Comparison of ENCODE assay signal across 13 cellular contexts in genomic region chr15:90202929-90203328, GRCh38. TPM values are rescaled to one million over a fixed set of nuclear protein-coding genes. Genes with fewer than 3 reads are reported as not detected.
DNase-seq lines count a peak whose midpoint lies in the region; ATAC-seq and TF ChIP-seq lines count a peak whose summit lies in the region.
"Had no signal": no experiment of that assay in that cellular context is flagged by ENCODE, and none has a peak within 500 bp of the region (broad histone marks: within the 10 kb centered on the region; RNA-seq: fewer than 3 reads in every experiment).

No MANE protein-coding gene starts in this region.

- no peak overlapping the region for H3K27ac Mint-ChIP-seq in chondrocyte (ENCODE audit: unreplicated experiment)
- no peak overlapping the region for H3K27ac Mint-ChIP-seq in natural killer cell treated with Interleukin-12 subunit alpha and Interleukin-12 subunit beta and Interleukin-15 and Interleukin-18, amount 100 ng/mL, for 72 hours

- peak overlapping the region; percentile 76 for H3K4me3 Mint-ChIP-seq in chondrocyte (ENCODE audit: unreplicated experiment)
- H3K4me3 Mint-ChIP-seq in natural killer cell treated with Interleukin-12 subunit alpha and Interleukin-12 subunit beta and Interleukin-15 and Interleukin-18, amount 100 ng/mL, for 72 hours: peak overlapping the region; percentile 82

- H3K27ac ChIP-seq in KMS-11: no peak overlapping the region
- H3K27ac ChIP-seq in effector memory CD4-positive, alpha-beta T cell (ENCODE audit: insufficient read depth, low read length, poor library complexity, severe bottlenecking): no peak overlapping the region

- H3K9me3 ChIP-seq in BE2C: no peaks in the 10 kb centered on the region
- H3K9me3 ChIP-seq in effector memory CD4-positive, alpha-beta T cell (ENCODE audit: control insufficient read depth, low read length): no peaks in the 10 kb centered on the region
- H3K9me3 ChIP-seq: tibial artery had no signal

- no peak for TF ChIP-seq CTCF in BE2C (IDR thresholded peaks at IDR 0.05; ENCODE audit: low read depth, low read length)
- no peak for TF ChIP-seq CTCF in KMS-11 (conservative IDR thresholded peaks at IDR 0.05; ENCODE audit: low read depth, low read length)
- TF ChIP-seq CTCF in chondrocyte (IDR thresholded peaks at IDR 0.05): no peak

- H3K9ac ChIP-seq in KMS-11: no peak overlapping the region

- no peaks in the 10 kb centered on the region for H3K36me3 Mint-ChIP-seq in chondrocyte (ENCODE audit: low read depth)
- H3K36me3 Mint-ChIP-seq in natural killer cell treated with Interleukin-12 subunit alpha and Interleukin-12 subunit beta and Interleukin-15 and Interleukin-18, amount 100 ng/mL, for 72 hours: no peaks in the 10 kb centered on the region

- DNase-seq in BE2C (no peak), chondrocyte (ENCODE audit: low spot score) (no peak), NCI-H524 (lab: John Stamatoyannopoulos, UW) (no peak), NCI-H1436 treated with DMSO at 0.1 percent for 48 hours (lab: John Stamatoyannopoulos, UW) (no peak)
- no peak for DNase-seq in natural killer cell treated with Interleukin-12 subunit alpha and Interleukin-12 subunit beta and Interleukin-15 and Interleukin-18, amount 100 ng/mL, for 72 hours (ENCODE audit: low spot score)
- no peak for DNase-seq in effector memory CD4-positive, alpha-beta T cell
- DNase-seq: DMS 273 treated with DMSO at 0.1 percent for 48 hours, left ventricle myocardium superior, NCI-H2171 treated with DMSO at 0.1 percent for 48 hours, tibial artery had no signal

- H2AFZ ChIP-seq in KMS-11 (ENCODE audit: low read depth): no peak overlapping the region

- peaks cover 23% of the 10 kb centered on the region for H3K79me2 ChIP-seq in KMS-11 (ENCODE audit: insufficient read depth, low read depth)

- no peaks in the 10 kb centered on the region for H3K27me3 Mint-ChIP-seq in chondrocyte (ENCODE audit: low read depth)
- peaks cover 0 to 2% of the 10 kb centered on the region in 2 donors for H3K27me3 Mint-ChIP-seq in natural killer cell treated with Interleukin-12 subunit alpha and Interleukin-12 subunit beta and Interleukin-15 and Interleukin-18, amount 100 ng/mL, for 72 hours

- ATAC-seq in natural killer cell treated with Interleukin-12 subunit alpha and Interleukin-12 subunit beta and Interleukin-15 and Interleukin-18, amount 100 ng/mL, for 72 hours: no peak
- no peak for ATAC-seq in HG02981 (IDR thresholded peaks at IDR 0.05; ENCODE audit: unreplicated experiment)
- ATAC-seq: left ventricle myocardium superior had no signal

- peaks cover 19% of the 10 kb centered on the region for H3K4me1 Mint-ChIP-seq in chondrocyte (ENCODE audit: low read depth)
- H3K4me1 Mint-ChIP-seq in natural killer cell treated with Interleukin-12 subunit alpha and Interleukin-12 subunit beta and Interleukin-15 and Interleukin-18, amount 100 ng/mL, for 72 hours (ENCODE audit: low read depth in 2 of 2): peaks cover 11 to 22% of the 10 kb centered on the region in 2 donors

- no peaks in the 10 kb centered on the region for H4K20me1 ChIP-seq in KMS-11 (ENCODE audit: insufficient read depth)

- H3K36me3 ChIP-seq in BE2C: no peaks in the 10 kb centered on the region; the same call in 1 of the 2 replicates
- no peaks in the 10 kb centered on the region for H3K36me3 ChIP-seq in KMS-11 (ENCODE audit: insufficient read depth)
- H3K36me3 ChIP-seq in effector memory CD4-positive, alpha-beta T cell (ENCODE audit: control insufficient read depth, insufficient read depth, low read length): no peaks in the 10 kb centered on the region

- peaks cover 26% of the 10 kb centered on the region for H3K4me1 ChIP-seq in BE2C
- H3K4me1 ChIP-seq in KMS-11 (ENCODE audit: low read depth, poor library complexity, severe bottlenecking): peaks cover 32% of the 10 kb centered on the region
- H3K4me1 ChIP-seq in effector memory CD4-positive, alpha-beta T cell (ENCODE audit: control insufficient read depth, insufficient read depth, low read length, poor library complexity, severe bottlenecking): peaks cover 20% of the 10 kb centered on the region

- H3K4me3 ChIP-seq in BE2C (ENCODE audit: low read depth, low read length): peak overlapping the region; percentile 61; the same call in 1 of the 2 replicates
- no peak overlapping the region for H3K4me3 ChIP-seq in KMS-11 (IDR thresholded peaks at IDR 0.05; ENCODE audit: insufficient read depth, low read depth, low read length)
- no peak overlapping the region for H3K4me3 ChIP-seq in effector memory CD4-positive, alpha-beta T cell (ENCODE audit: insufficient read depth, low read depth, low read length, poor library complexity, severe bottlenecking)

- no peaks in the 10 kb centered on the region for H3K27me3 ChIP-seq in BE2C
- no peaks in the 10 kb centered on the region for H3K27me3 ChIP-seq in KMS-11 (ENCODE audit: insufficient read depth, low read depth)
- no peaks in the 10 kb centered on the region for H3K27me3 ChIP-seq in effector memory CD4-positive, alpha-beta T cell (replicated peaks; ENCODE audit: control insufficient read depth, insufficient read depth, low read length, poor library complexity, severe bottlenecking)
- H3K27me3 ChIP-seq: tibial artery had no signal

- peak overlapping the region; percentile 97; the same call in 1 of the 2 replicates for H3K4me2 ChIP-seq in KMS-11

- no peaks in the 10 kb centered on the region for H3K9me3 Mint-ChIP-seq in chondrocyte (ENCODE audit: low read depth)
- no peaks in the 10 kb centered on the region for H3K9me3 Mint-ChIP-seq in natural killer cell treated with Interleukin-12 subunit alpha and Interleukin-12 subunit beta and Interleukin-15 and Interleukin-18, amount 100 ng/mL, for 72 hours

RNA-seq across cellular contexts. Expression of gene SEMA4B, which starts 1.8 kb away (rescaled TPM):
- 23.0 TPM for polyA plus RNA-seq in BE2C (2012; ENCODE audit: insufficient read depth, insufficient read length, low read depth)
- 6.7 to 10.5 TPM (median 9.2 TPM) in 3 replicates for total RNA-seq in chondrocyte
- 1 to 10 TPM; 9.2 to 9.7 TPM for total RNA-seq in natural killer cell treated with Interleukin-12 subunit alpha and Interleukin-12 subunit beta and Interleukin-15 and Interleukin-18, amount 100 ng/mL, for 72 hours

RNA-seq across cellular contexts. Expression of gene CIB1, which starts 30.8 kb away (rescaled TPM):
- polyA plus RNA-seq in BE2C (2012; ENCODE audit: insufficient read depth, insufficient read length, low read depth): 35.4 TPM
- 40.2 to 42.4 TPM (median 40.9 TPM) in 3 replicates for total RNA-seq in chondrocyte
- total RNA-seq in natural killer cell treated with Interleukin-12 subunit alpha and Interleukin-12 subunit beta and Interleukin-15 and Interleukin-18, amount 100 ng/mL, for 72 hours: 100 to 1,000 TPM in 1 of 2 donors, 10 to 100 TPM in 1; 86.1 to 119 TPM

RNA-seq across cellular contexts. Expression of gene GDPGP1, which starts 31.1 kb away (rescaled TPM):
- 1.6 TPM for polyA plus RNA-seq in BE2C (2012; ENCODE audit: insufficient read depth, insufficient read length, low read depth)
- 4.8 to 5.8 TPM (median 5.5 TPM) in 3 replicates for total RNA-seq in chondrocyte
- 10 to 100 TPM in 1 of 2 donors, 1 to 10 TPM in 1; 9.6 to 10.0 TPM for total RNA-seq in natural killer cell treated with Interleukin-12 subunit alpha and Interleukin-12 subunit beta and Interleukin-15 and Interleukin-18, amount 100 ng/mL, for 72 hours

RNA-seq across cellular contexts. Expression of gene TTLL13, which starts 46.4 kb away (rescaled TPM):
- not detected for polyA plus RNA-seq in BE2C (2012; ENCODE audit: insufficient read depth, insufficient read length, low read depth)
- 0.69 TPM in 1 of 3 replicates, not detected in the others for total RNA-seq in chondrocyte
- total RNA-seq in natural killer cell treated with Interleukin-12 subunit alpha and Interleukin-12 subunit beta and Interleukin-15 and Interleukin-18, amount 100 ng/mL, for 72 hours: under 1 TPM in 1 of 2 donors, not detected in 1; 0.36 TPM
- total RNA-seq: endothelial cell of umbilical vein had no signal
